13 cellular contexts compared by ENCODE assay signal in the genomic region with DNA sequence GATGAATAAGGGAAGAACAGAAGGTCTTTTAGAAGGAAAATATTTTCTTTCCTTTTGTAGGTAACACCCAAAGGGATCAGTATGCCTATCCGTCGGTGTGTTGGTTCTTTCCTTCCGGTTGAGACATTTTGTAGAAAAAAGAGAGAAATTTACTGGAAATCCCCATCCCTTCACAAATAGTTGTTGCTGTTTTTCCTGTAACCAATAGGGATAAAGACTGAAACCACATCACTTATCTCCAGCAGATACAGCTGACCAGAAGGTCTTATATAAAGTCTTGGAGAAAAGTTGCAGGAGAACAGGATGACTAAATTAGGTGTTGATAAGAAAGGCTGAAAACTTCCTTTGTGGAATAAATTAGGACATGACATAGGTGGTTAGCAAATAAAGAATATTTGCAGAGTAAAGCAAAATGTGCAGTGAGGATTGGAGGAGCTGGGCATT. TPM values are rescaled to one million over a fixed set of nuclear protein-coding genes. Genes with fewer than 3 reads are reported as not detected.
DNase-seq lines count a peak whose midpoint lies in the region; ATAC-seq, FAIRE-seq and TF ChIP-seq lines count a peak whose summit lies in the region.
"Had no signal": no experiment of that assay in that cellular context is flagged by ENCODE, and none has a peak within 500 bp of the region (broad histone marks: within the 10 kb centered on the region; RNA-seq: fewer than 3 reads in every experiment).

No MANE protein-coding gene starts in this region.

- peaks cover 33% of the 10 kb centered on the region for H3K4me1 ChIP-seq in Karpas-422 (ENCODE audit: low read length)
- no peaks in the 10 kb centered on the region for H3K4me1 ChIP-seq in parathyroid adenoma
- H3K4me1 ChIP-seq in tibial nerve: no peaks in the 10 kb centered on the region

- no peaks in the 10 kb centered on the region for H3K79me2 ChIP-seq in Karpas-422 (ENCODE audit: low read length)
- H3K79me2 ChIP-seq in parathyroid adenoma: no peaks in the 10 kb centered on the region

- H3K9me3 ChIP-seq in Karpas-422 (ENCODE audit: low read length) (no peaks in the 10 kb centered on the region), parathyroid adenoma (ENCODE audit: control insufficient read depth, low read length) (no peaks in the 10 kb centered on the region), tibial nerve (no peaks in the 10 kb centered on the region)

- FAIRE-seq in GM12892 (lab: Jason Lieb, UNC) (peak; percentile 95), H54 (lab: Jason Lieb, UNC) (no peak)
- FAIRE-seq: K562, keratinocyte had no signal

- H2AFZ ChIP-seq in Karpas-422 (ENCODE audit: low read length): peak overlapping the region; percentile 91
- no peak overlapping the region for H2AFZ ChIP-seq in parathyroid adenoma

- no peak for TF ChIP-seq POLR2A in GM12892 (IDR thresholded peaks at IDR 0.05; ENCODE audit: low read depth, low read length)
- TF ChIP-seq POLR2A in H54 (IDR thresholded peaks at IDR 0.05; ENCODE audit: low read depth, low read length): no peak
- no peak for TF ChIP-seq POLR2A in tibial nerve (IDR thresholded peaks at IDR 0.05)

- H3K36me3 ChIP-seq in Karpas-422 (ENCODE audit: insufficient read depth, low read length): no peaks in the 10 kb centered on the region
- no peaks in the 10 kb centered on the region for H3K36me3 ChIP-seq in parathyroid adenoma (ENCODE audit: control insufficient read depth, insufficient read depth, low read length)
- no peaks in the 10 kb centered on the region for H3K36me3 ChIP-seq in tibial nerve

- H3K27me3 ChIP-seq in Karpas-422 (ENCODE audit: low read length) (no peaks in the 10 kb centered on the region), parathyroid adenoma (ENCODE audit: control insufficient read depth, insufficient read depth, low read length) (no peaks in the 10 kb centered on the region), tibial nerve (no peaks in the 10 kb centered on the region)

- WGBS in tibial nerve, 2 donors: 0% methylated on average over 3 of the region's 3 CpGs

- H3K9ac ChIP-seq in Karpas-422 (ENCODE audit: low read length) (peak overlapping the region; percentile 45), parathyroid adenoma (no peak overlapping the region)

- H3K4me3 ChIP-seq in Karpas-422 (ENCODE audit: low read length) (peak overlapping the region; percentile 54), parathyroid adenoma (ENCODE audit: low read depth, low read length) (no peak overlapping the region), tibial nerve (no peak overlapping the region)
- H3K4me3 ChIP-seq: K562 had no signal

- H3K9me2 ChIP-seq in Karpas-422 (replicated peaks; ENCODE audit: insufficient read depth, low read length): no peaks in the 10 kb centered on the region

- no peak for TF ChIP-seq EP300 in tibial nerve (IDR thresholded peaks at IDR 0.05)

- no peaks in the 10 kb centered on the region for H4K20me1 ChIP-seq in Karpas-422 (ENCODE audit: insufficient read depth, low read depth, low read length)

- peak overlapping the region; percentile 55 for H3K4me2 ChIP-seq in Karpas-422 (ENCODE audit: low read depth, low read length, poor library complexity, severe bottlenecking)
- H3K4me2 ChIP-seq in parathyroid adenoma (ENCODE audit: low read length): no peak overlapping the region

- peak overlapping the region; percentile 76 for H3K27ac ChIP-seq in Karpas-422 (ENCODE audit: low read length)
- peak overlapping the region; percentile 68 for H3K27ac ChIP-seq in parathyroid adenoma
- no peak overlapping the region for H3K27ac ChIP-seq in tibial nerve

- ATAC-seq in esophagus mucosa (peak; percentile 47), HG02852 (IDR thresholded peaks at IDR 0.05; ENCODE audit: unreplicated experiment) (no peak)
- ATAC-seq: K562 had no signal

- DNase-seq in GM12892 (ENCODE audit: insufficient read length) (no peak), Karpas-422 (peak; percentile 77), H54 (ENCODE audit: insufficient read length, low spot score) (no peak), NCI-H748 treated with DMSO at 0.1 percent for 48 hours (lab: John Stamatoyannopoulos, UW) (no peak), tibial nerve (ENCODE audit: low spot score in 2 of 2) (no peak)
- DNase-seq: activated CD4-positive, alpha-beta T cell treated with anti-CD3 and anti-CD28 coated beads, Interleukin-2, amount 50 U/mL, for 4 hours; H9 had no signal

- no peak for TF ChIP-seq CTCF in parathyroid adenoma (IDR thresholded peaks at IDR 0.05)
- TF ChIP-seq CTCF in tibial nerve (IDR thresholded peaks at IDR 0.05): no peak

RNA-seq across cellular contexts. Expression of a gene that starts 14.8 kb away (rescaled TPM):
- polyA plus RNA-seq in GM12892 (2012; ENCODE audit: missing spikeins): 896 TPM
- 281 and 366 TPM in 2 replicates for total RNA-seq in Karpas-422 (2014; rRNA removed; shearing (Covaris generic); ENCODE audit: low replicate concordance)
- total RNA-seq in esophagus mucosa (17.3 TPM), tibial nerve (10 to 100 TPM; 40.2 to 94.8 (median 64.3) TPM)

RNA-seq across cellular contexts. Expression of a gene that starts 32.8 kb away (rescaled TPM):
- polyA plus RNA-seq in GM12892 (2012; ENCODE audit: missing spikeins): 1,511 TPM
- total RNA-seq in Karpas-422 (2014; rRNA removed; shearing (Covaris generic); ENCODE audit: low replicate concordance): 216 and 309 TPM in 2 replicates
- total RNA-seq in esophagus mucosa: 3.9 TPM
- total RNA-seq in tibial nerve: 10 to 100 TPM in 1 of 4 donors, 1 to 10 TPM in 2, under 1 TPM in 1; 0.30 to 17.2 (median 9.2) TPM
- total RNA-seq: dermis microvascular lymphatic vessel endothelial cell had no signal
- polyA plus RNA-seq: keratinocyte had no signal

Comparison
In these comparisons a context has a peak if more than half of its experiments do, and no peak if none do; other contexts are left out.
1. H3K27ac ChIP-seq: peak in Karpas-422 (single experiment) and parathyroid adenoma (single experiment); none in tibial nerve (0 of 4).
2. RNA of a gene that starts 32.8 kb away (total RNA-seq): 216 to 309 TPM in Karpas-422; 0.30 to 17.2 TPM in tibial nerve and 3.9 TPM in esophagus mucosa (single experiment); every median in the first group is over 10 times any median in the second.